In the genomic region with DNA sequence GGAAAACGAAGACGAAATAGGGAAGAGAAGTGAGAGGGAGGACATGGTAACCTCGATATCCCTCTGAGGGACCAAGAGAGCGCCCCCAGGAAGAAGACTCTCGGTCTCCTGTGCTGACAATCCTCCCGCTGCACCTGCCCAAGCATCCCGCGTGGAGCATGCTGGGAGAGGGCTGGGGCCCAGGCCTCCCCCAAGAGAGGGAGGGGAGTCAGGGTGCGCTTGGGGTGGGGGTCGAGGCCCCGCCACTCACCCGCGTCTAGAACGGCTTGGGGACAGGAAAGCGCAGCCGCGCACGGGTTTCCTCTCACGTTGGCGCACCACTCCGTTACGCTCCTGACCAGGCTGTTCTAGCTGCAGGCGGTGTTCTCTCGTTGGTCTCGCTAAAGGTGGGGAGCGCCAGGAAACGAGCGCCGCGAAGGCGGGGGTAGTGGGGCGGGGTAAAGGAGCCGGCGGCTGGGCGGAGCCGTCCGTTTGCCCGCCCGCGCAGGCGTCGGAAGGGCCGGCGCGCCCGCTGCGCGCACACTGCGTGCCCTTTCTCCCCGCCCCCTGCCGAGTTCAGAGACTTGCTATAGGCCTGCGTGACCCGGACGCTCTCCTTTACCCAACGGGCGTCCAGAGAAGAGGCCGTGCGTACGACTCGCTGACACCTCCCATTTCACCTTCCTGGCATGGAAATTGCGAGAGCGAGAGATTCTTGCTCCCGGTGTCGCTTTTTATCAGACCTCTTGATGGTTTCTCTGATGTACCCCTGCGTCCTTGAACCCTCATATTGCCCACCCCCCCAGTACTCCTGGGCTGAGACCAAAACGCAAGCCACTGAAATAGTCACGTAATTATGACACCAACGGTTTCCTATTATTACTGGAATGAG, we compare ENCODE assay signal across 1 cellular context.
A peak's percentile ranks its signal among the peaks of the same experiment; 100 is the strongest.
TF ChIP-seq lines count a peak whose summit lies in the region.

Gene C1GALT1C1 (minus strand): TSS at position 388 of the 871 bp plus-strand sequence. CDS start 2,888 bp downstream, outside the sequence.

TF ChIP-seq in K562, 482 proteins besides CTCF, POLR2A, EP300 and RAD21 (continued from another document):
- no peak for TF ChIP-seq HDGF (IDR thresholded peaks at IDR 0.05)
- TF ChIP-seq KHSRP (IDR thresholded peaks at IDR 0.05), result no peak
- TF ChIP-seq ARID3A (IDR thresholded peaks at IDR 0.05; ENCODE audit: borderline replicate concordance, low read depth, low read length), result no peak
- no peak for TF ChIP-seq SIX5 (IDR thresholded peaks at IDR 0.05; ENCODE audit: borderline replicate concordance in 1 of 2, insufficient read depth in 1 of 2, low read depth in 1 of 2, low read length in 2 of 2)
- TF ChIP-seq ZNF134 (CRISPR knock-in tag; conservative IDR thresholded peaks at IDR 0.05), result no peak
- no peak for TF ChIP-seq ZNF395 (CRISPR knock-in tag; IDR thresholded peaks at IDR 0.05)
- no peak for TF ChIP-seq TAF15 (IDR thresholded peaks at IDR 0.05; ENCODE audit: low read depth, low read length)
- no peak for TF ChIP-seq ZNF766 (CRISPR knock-in tag; conservative IDR thresholded peaks at IDR 0.05)
- TF ChIP-seq FOXA1 (IDR thresholded peaks at IDR 0.05; ENCODE audit: borderline replicate concordance), result no peak
- TF ChIP-seq, protein P1, sequence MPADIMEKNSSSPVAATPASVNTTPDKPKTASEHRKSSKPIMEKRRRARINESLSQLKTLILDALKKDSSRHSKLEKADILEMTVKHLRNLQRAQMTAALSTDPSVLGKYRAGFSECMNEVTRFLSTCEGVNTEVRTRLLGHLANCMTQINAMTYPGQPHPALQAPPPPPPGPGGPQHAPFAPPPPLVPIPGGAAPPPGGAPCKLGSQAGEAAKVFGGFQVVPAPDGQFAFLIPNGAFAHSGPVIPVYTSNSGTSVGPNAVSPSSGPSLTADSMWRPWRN (IDR thresholded peaks at IDR 0.05; ENCODE audit: low read depth), result no peak
- no peak for TF ChIP-seq ZC3H8 (IDR thresholded peaks at IDR 0.05)
- TF ChIP-seq NCOA2 (IDR thresholded peaks at IDR 0.05; ENCODE audit: partially characterized antibody in 2 of 2), result no peak
- TF ChIP-seq ERF (CRISPR knock-in tag; IDR thresholded peaks at IDR 0.05), result no peak
- no peak for TF ChIP-seq FOXO4 (CRISPR knock-in tag; IDR thresholded peaks at IDR 0.05)
- no peak for TF ChIP-seq DPF2 (IDR thresholded peaks at IDR 0.05)
- TF ChIP-seq ZNF184 (CRISPR knock-in tag; IDR thresholded peaks at IDR 0.05), result no peak
- TF ChIP-seq HIVEP1 (CRISPR knock-in tag; IDR thresholded peaks at IDR 0.05), result no peak
- no peak for TF ChIP-seq CTCFL (IDR thresholded peaks at IDR 0.05; ENCODE audit: borderline replicate concordance, insufficient read depth, low read depth, low read length, poor library complexity, severe bottlenecking)
- no peak for TF ChIP-seq ZNF589 (CRISPR knock-in tag; IDR thresholded peaks at IDR 0.05; ENCODE audit: low read depth)
- no peak for TF ChIP-seq FOXJ3 (CRISPR knock-in tag; IDR thresholded peaks at IDR 0.05)
- TF ChIP-seq USF2 (CRISPR knock-in tag; IDR thresholded peaks at IDR 0.05), result no peak
- no peak for TF ChIP-seq MXD1 (CRISPR knock-in tag; IDR thresholded peaks at IDR 0.05; ENCODE audit: borderline replicate concordance, poor library complexity, severe bottlenecking)
- TF ChIP-seq CREB5 (CRISPR knock-in tag; IDR thresholded peaks at IDR 0.05), result no peak
- TF ChIP-seq POLR2AphosphoS5 (IDR thresholded peaks at IDR 0.05; ENCODE audit: control insufficient read depth, insufficient read depth, low read depth, low read length), result peak; percentile 61; the same call in 1 of the 2 replicates
- no peak for TF ChIP-seq SMAD4 (CRISPR knock-in tag; conservative IDR thresholded peaks at IDR 0.05)
- no peak for TF ChIP-seq NFIX (CRISPR knock-in tag; IDR thresholded peaks at IDR 0.05; ENCODE audit: low read depth)
- no peak for TF ChIP-seq ZNF274 (IDR thresholded peaks at IDR 0.05; ENCODE audit: borderline replicate concordance, low read depth, low read length)
- TF ChIP-seq PTRF (tag; IDR thresholded peaks at IDR 0.05), result no peak
- TF ChIP-seq ZC3H4 (CRISPR knock-in tag; IDR thresholded peaks at IDR 0.05; ENCODE audit: borderline replicate concordance), result no peak
- peak; percentile 59; the same call in 1 of the 2 replicates for TF ChIP-seq L3MBTL2 (IDR thresholded peaks at IDR 0.05)
- TF ChIP-seq PRPF4 (IDR thresholded peaks at IDR 0.05; ENCODE audit: insufficient read depth, low read depth, low read length, poor library complexity, severe bottlenecking), result no peak
- TF ChIP-seq, protein P2, sequence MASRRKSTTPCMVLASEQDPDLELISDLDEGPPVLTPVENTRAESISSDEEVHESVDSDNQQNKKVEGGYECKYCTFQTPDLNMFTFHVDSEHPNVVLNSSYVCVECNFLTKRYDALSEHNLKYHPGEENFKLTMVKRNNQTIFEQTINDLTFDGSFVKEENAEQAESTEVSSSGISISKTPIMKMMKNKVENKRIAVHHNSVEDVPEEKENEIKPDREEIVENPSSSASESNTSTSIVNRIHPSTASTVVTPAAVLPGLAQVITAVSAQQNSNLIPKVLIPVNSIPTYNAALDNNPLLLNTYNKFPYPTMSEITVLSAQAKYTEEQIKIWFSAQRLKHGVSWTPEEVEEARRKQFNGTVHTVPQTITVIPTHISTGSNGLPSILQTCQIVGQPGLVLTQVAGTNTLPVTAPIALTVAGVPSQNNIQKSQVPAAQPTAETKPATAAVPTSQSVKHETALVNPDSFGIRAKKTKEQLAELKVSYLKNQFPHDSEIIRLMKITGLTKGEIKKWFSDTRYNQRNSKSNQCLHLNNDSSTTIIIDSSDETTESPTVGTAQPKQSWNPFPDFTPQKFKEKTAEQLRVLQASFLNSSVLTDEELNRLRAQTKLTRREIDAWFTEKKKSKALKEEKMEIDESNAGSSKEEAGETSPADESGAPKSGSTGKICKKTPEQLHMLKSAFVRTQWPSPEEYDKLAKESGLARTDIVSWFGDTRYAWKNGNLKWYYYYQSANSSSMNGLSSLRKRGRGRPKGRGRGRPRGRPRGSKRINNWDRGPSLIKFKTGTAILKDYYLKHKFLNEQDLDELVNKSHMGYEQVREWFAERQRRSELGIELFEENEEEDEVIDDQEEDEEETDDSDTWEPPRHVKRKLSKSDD (conservative IDR thresholded peaks at IDR 0.05; ENCODE audit: low read length), result no peak
- TF ChIP-seq ZNF609 (CRISPR knock-in tag; IDR thresholded peaks at IDR 0.05; ENCODE audit: borderline replicate concordance), result no peak
- TF ChIP-seq ZNF263 (CRISPR knock-in tag; IDR thresholded peaks at IDR 0.05; ENCODE audit: borderline replicate concordance), result no peak
- peak; percentile 65 for TF ChIP-seq SP2 (IDR thresholded peaks at IDR 0.05; ENCODE audit: extremely low read depth, low read depth, low read length, poor library complexity, severe bottlenecking)
- TF ChIP-seq RAD51 (IDR thresholded peaks at IDR 0.05; ENCODE audit: borderline replicate concordance, low read depth), result no peak
